ENCODE assay signal across 14 cellular contexts in genomic region chr15:81825136-81825535, GRCh38.
A peak's percentile ranks its signal among the peaks of the same experiment; 100 is the strongest.
DNase-seq lines count a peak whose midpoint lies in the region; ATAC-seq and TF ChIP-seq lines count a peak whose summit lies in the region.
"Had no signal": no experiment of that assay in that cellular context is flagged by ENCODE, and none has a peak within 500 bp of the region (broad histone marks: within the 10 kb centered on the region; RNA-seq: fewer than 3 reads in every experiment).

No MANE protein-coding gene starts in this region.

- H3K79me2 ChIP-seq in OCI-LY7 (ENCODE audit: insufficient read depth, low read depth, low read length), result no peaks in the 10 kb centered on the region

- peak overlapping the region; percentile 17 for H3K4me3 ChIP-seq in OCI-LY7 (ENCODE audit: low read depth, low read length, poor library complexity, severe bottlenecking)

- peak overlapping the region; percentile 64 for H3K27ac ChIP-seq in OCI-LY7 (ENCODE audit: low read depth, low read length, poor library complexity, severe bottlenecking)

- H3K36me3 ChIP-seq in OCI-LY7 (ENCODE audit: insufficient read depth, low read length), result no peaks in the 10 kb centered on the region

- ATAC-seq in GM19395 (IDR thresholded peaks at IDR 0.05; ENCODE audit: unreplicated experiment), result peak; percentile 52
- no peak for ATAC-seq in HG03469 (IDR thresholded peaks at IDR 0.05; ENCODE audit: unreplicated experiment)
- ATAC-seq: PC-3 had no signal

- no peak for TF ChIP-seq CTCF in OCI-LY7 (conservative IDR thresholded peaks at IDR 0.05; ENCODE audit: low read length)

- no peaks in the 10 kb centered on the region for H4K20me1 ChIP-seq in OCI-LY7 (ENCODE audit: insufficient read depth, low read length)

- no peaks in the 10 kb centered on the region for H3K9me2 ChIP-seq in OCI-LY7 (ENCODE audit: insufficient read depth, low read length)

- intact Hi-C loops in OCI-LY7 (cut with micrococcal nuclease; ENCODE audit: unreplicated experiment), result loop anchor here (2.0 to 10.0 kb wide), 2 partner anchors 36 to 220 kb away; partner anchors contain the start of gene MEX3B

- peaks cover 35% of the 10 kb centered on the region for H3K4me1 ChIP-seq in OCI-LY7 (ENCODE audit: insufficient read depth, low read length, poor library complexity, severe bottlenecking)

- CTCF ChIA-PET in OCI-LY7 (lab: Charles Lee; ENCODE audit: unreplicated experiment), result no interaction called here

- H3K9me3 ChIP-seq in OCI-LY7 (ENCODE audit: low read length), result no peaks in the 10 kb centered on the region

- DNase-seq in NCI-H1417 treated with DMSO at 0.1 percent for 48 hours (lab: John Stamatoyannopoulos, UW) (peak; percentile 36), NCI-H526 treated with DMSO at 0.1 percent for 48 hours (lab: John Stamatoyannopoulos, UW) (peak; percentile 58), OCI-LY7 (ENCODE audit: low spot score) (peak; percentile 56), SHP77 treated with DMSO at 0.1 percent for 48 hours (lab: John Stamatoyannopoulos, UW) (no peak), islet precursor cell (no peak), NCI-H187 (lab: John Stamatoyannopoulos, UW) (no peak)
- DNase-seq: CD4-positive, CD25-positive, alpha-beta regulatory T cell; DND-41; NCI-H2029 treated with DMSO at 0.1 percent for 48 hours; NCI-H446; PC-3; Right ventricle myocardium superior had no signal

- POLR2A ChIA-PET in OCI-LY7 (lab: Charles Lee), result no interaction called here

- H2AFZ ChIP-seq in OCI-LY7 (ENCODE audit: low read length), result peak overlapping the region; percentile 52; the same call in 1 of the 2 replicates

- no TSS peak for BruUV-seq in OCI-LY7 (replicated peaks; lab: Mats Ljungman, UMichigan)

- peak overlapping the region; percentile 53 for H3K4me2 ChIP-seq in OCI-LY7 (ENCODE audit: low read length)

Comparison
In these comparisons a context has a peak if more than half of its experiments do, and no peak if none do; other contexts are left out.
1. DNase-seq: peak in NCI-H1417 treated with DMSO at 0.1 percent for 48 hours (single experiment), NCI-H526 treated with DMSO at 0.1 percent for 48 hours (single experiment) and OCI-LY7 (single experiment); none in SHP77 treated with DMSO at 0.1 percent for 48 hours (single experiment), islet precursor cell (single experiment) and NCI-H187 (0 of 2).